ENCODE assay signal across 12 cellular contexts in the genomic region with DNA sequence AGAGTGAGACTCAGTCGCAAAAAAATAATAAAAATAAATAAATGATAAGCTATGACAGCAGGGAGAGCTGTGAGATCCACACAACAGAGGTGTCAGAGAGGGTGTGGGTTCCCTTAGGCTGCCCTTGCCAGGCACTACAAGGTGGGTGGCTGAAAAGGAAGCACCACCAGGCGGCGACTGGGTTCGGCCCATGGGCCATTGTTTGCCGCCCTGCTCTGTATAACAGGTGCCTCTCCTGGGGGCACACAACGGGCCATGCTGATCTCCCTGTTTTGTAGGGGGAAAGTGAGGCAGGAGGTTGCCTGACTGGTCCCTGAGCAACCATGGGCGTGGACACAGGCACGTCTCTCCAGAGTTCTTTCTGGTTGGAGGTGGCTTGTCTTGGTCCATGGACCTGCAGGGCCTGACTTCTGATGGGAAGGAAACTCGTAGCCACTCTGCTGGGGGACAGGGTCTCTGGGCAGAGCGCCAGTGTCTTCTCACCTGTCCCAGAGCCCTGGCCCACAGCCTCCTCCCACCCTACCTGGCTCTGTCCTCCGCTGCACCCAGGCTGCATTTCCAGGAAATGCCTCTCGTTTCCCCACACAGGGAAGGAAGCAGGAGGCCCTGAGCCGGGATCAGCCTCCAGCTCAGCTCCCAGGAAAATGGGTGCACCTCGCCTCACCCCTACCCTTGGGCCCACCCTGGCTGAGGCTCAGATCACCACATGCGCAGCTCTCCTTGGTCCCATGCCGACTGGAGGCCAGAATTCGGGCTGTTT.
"Had no signal": no experiment of that assay in that cellular context is flagged by ENCODE, and none has a peak within 500 bp of the region (broad histone marks: within the 10 kb centered on the region; RNA-seq: fewer than 3 reads in every experiment).

No MANE protein-coding gene starts in this region.

- H3K79me2 ChIP-seq: parathyroid adenoma had no signal

- H2AFZ ChIP-seq: neural progenitor cell, parathyroid adenoma had no signal

- DNase-seq: activated B cell treated with CpG ODN at 0.5 μM for 24 hours; activated CD8-positive, alpha-beta memory T cell treated with anti-CD3 and anti-CD28 coated beads, Interleukin-2, amount 10 ng/mL, durations not matched to agents 7 days and 5 days; activated naive CD8-positive, alpha-beta T cell treated with anti-CD3 and anti-CD28 coated beads, Interleukin-2, amount 10 ng/mL, durations not matched to agents 7 days and 5 days; activated T-cell treated with anti-CD3 and anti-CD28 coated beads, Interleukin-2, amount 50 U/mL, for 48 hours; aorta; foreskin melanocyte; heart left ventricle; left ventricle myocardium inferior; thyroid gland had no signal

- H3K36me3 ChIP-seq: breast epithelium, heart left ventricle, left ventricle myocardium inferior, neural progenitor cell, thyroid gland had no signal

- H3K27me3 ChIP-seq: breast epithelium, heart left ventricle, neural progenitor cell, thyroid gland had no signal

- H3K4me1 ChIP-seq: breast epithelium, neural progenitor cell, thyroid gland had no signal

- H3K9me3 ChIP-seq: breast epithelium, heart left ventricle, left ventricle myocardium inferior, thyroid gland had no signal

- H3K4me3 ChIP-seq: breast epithelium, heart left ventricle, left ventricle myocardium inferior, neural progenitor cell, thyroid gland had no signal

- H3K9ac ChIP-seq: neural progenitor cell, parathyroid adenoma had no signal

- H3K4me2 ChIP-seq: neural progenitor cell had no signal

- ATAC-seq: activated CD8-positive, alpha-beta memory T cell treated with anti-CD3 and anti-CD28 coated beads, Interleukin-2, amount 10 ng/mL, durations not matched to agents 7 days and 5 days had no signal

- H3K27ac ChIP-seq: breast epithelium, heart left ventricle, left ventricle myocardium inferior, neural progenitor cell, parathyroid adenoma, thyroid gland had no signal
